In genomic region chr3:175426805-175427204, GRCh38 we compare ENCODE assay signal across 27 cellular contexts.
DNase-seq lines count a peak whose midpoint lies in the region; ATAC-seq, FAIRE-seq and TF ChIP-seq lines count a peak whose summit lies in the region.
"Had no signal": no experiment of that assay in that cellular context is flagged by ENCODE, and none has a peak within 500 bp of the region (broad histone marks: within the 10 kb centered on the region; RNA-seq: fewer than 3 reads in every experiment).

No MANE protein-coding gene starts in this region.

- no peaks in the 10 kb centered on the region for H3K36me3 Mint-ChIP-seq in astrocyte (ENCODE audit: low read depth, unreplicated experiment)
- H3K36me3 Mint-ChIP-seq: activated naive CD4-positive, alpha-beta T cell treated with anti-CD3 and anti-CD28 coated beads, Interleukin-2, amount 50 U/mL, for 72 hours; IgD-negative memory B cell; mesothelial cell of epicardium; naive B cell had no signal

- WGBS in mesendoderm (ENCODE audit: extremely low coverage, insufficient coverage, low lambda C conversion rate): no CpG with 5 or more reads among the region's 5 CpGs
- 89 to 91% methylated on average over 5 of the region's 5 CpGs for WGBS in testis, 2 donors

- H3K9ac ChIP-seq in astrocyte (ENCODE audit: low read length) (no peak overlapping the region), mesendoderm (ENCODE audit: low read length) (no peak overlapping the region)
- H3K9ac ChIP-seq: BLaER1 treated with 17β-estradiol and CSF1 and Interleukin-3, amounts not matched to agents 10 nM and 100 nM had no signal

- no peak for ATAC-seq in GM18498 (IDR thresholded peaks at IDR 0.05; ENCODE audit: unreplicated experiment)
- ATAC-seq: activated CD8-positive, alpha-beta T cell treated with anti-CD3 and anti-CD28 coated beads for 36 hours; activated naive CD4-positive, alpha-beta T cell treated with anti-CD3 and anti-CD28 coated beads, Interleukin-2, amount 50 U/mL, for 72 hours; left lung; upper lobe of right lung had no signal

- H3K9me3 Mint-ChIP-seq in astrocyte (ENCODE audit: unreplicated experiment): no peaks in the 10 kb centered on the region
- H3K9me3 Mint-ChIP-seq: activated CD8-positive, alpha-beta T cell treated with anti-CD3 and anti-CD28 coated beads for 36 hours; activated naive CD4-positive, alpha-beta T cell treated with anti-CD3 and anti-CD28 coated beads, Interleukin-2, amount 50 U/mL, for 72 hours; dendritic cell treated with granulocyte-macrophage colony-stimulating factor and Interleukin-4, amounts not matched to agents 40 ng/mL and 50 ng/mL, for 4 days; IgD-negative memory B cell; mesothelial cell of epicardium had no signal

- H3K79me1 ChIP-seq in mesendoderm (ENCODE audit: low read length): no peaks in the 10 kb centered on the region

- H3K4ac ChIP-seq in mesendoderm (ENCODE audit: low read depth, low read length): no peak overlapping the region

- H3K27me3 Mint-ChIP-seq in astrocyte (ENCODE audit: low read depth, unreplicated experiment): no peaks in the 10 kb centered on the region
- H3K27me3 Mint-ChIP-seq: activated CD8-positive, alpha-beta T cell treated with anti-CD3 and anti-CD28 coated beads for 36 hours; dendritic cell treated with granulocyte-macrophage colony-stimulating factor and Interleukin-4, amounts not matched to agents 40 ng/mL and 50 ng/mL, for 4 days; IgD-negative memory B cell; naive B cell had no signal

- no peak overlapping the region for H3K4me3 ChIP-seq in astrocyte (ENCODE audit: insufficient read depth, low read depth, low read length)
- H3K4me3 ChIP-seq in mesendoderm (ENCODE audit: low read length): no peak overlapping the region
- no peak overlapping the region for H3K4me3 ChIP-seq in testis
- H3K4me3 ChIP-seq: BLaER1 treated with 17β-estradiol and CSF1 and Interleukin-3, amounts not matched to agents 10 nM and 100 nM; left lung; upper lobe of right lung had no signal

- H3K4me1 Mint-ChIP-seq in astrocyte (ENCODE audit: low read depth, unreplicated experiment): peaks cover 10% of the 10 kb centered on the region
- H3K4me1 Mint-ChIP-seq: IgD-negative memory B cell, naive B cell had no signal

- no peak overlapping the region for H3K18ac ChIP-seq in mesendoderm (ENCODE audit: low read length)

- H2AK5ac ChIP-seq in mesendoderm (ENCODE audit: low read length): no peak overlapping the region

- H2BK5ac ChIP-seq in mesendoderm (ENCODE audit: low read length): no peak overlapping the region

- H2BK120ac ChIP-seq in mesendoderm (ENCODE audit: low read depth, low read length): peak overlapping the region; percentile 28

- H3K4me3 Mint-ChIP-seq in astrocyte (ENCODE audit: unreplicated experiment): no peak overlapping the region
- H3K4me3 Mint-ChIP-seq: activated CD8-positive, alpha-beta T cell treated with anti-CD3 and anti-CD28 coated beads for 36 hours; dendritic cell treated with granulocyte-macrophage colony-stimulating factor and Interleukin-4, amounts not matched to agents 40 ng/mL and 50 ng/mL, for 4 days; IgD-negative memory B cell; mesothelial cell of epicardium; naive B cell had no signal

- H4K5ac ChIP-seq in mesendoderm (ENCODE audit: low read length): no peak overlapping the region

- H3K27me3 ChIP-seq in astrocyte (ENCODE audit: insufficient read depth, low read length) (no peaks in the 10 kb centered on the region), mesendoderm (ENCODE audit: insufficient read depth, low read length, poor library complexity) (no peaks in the 10 kb centered on the region), testis (no peaks in the 10 kb centered on the region)
- H3K27me3 ChIP-seq: BLaER1 treated with 17β-estradiol and CSF1 and Interleukin-3, amounts not matched to agents 10 nM and 100 nM; left lung; upper lobe of right lung had no signal

- peak overlapping the region; percentile 80 for H3K27ac Mint-ChIP-seq in astrocyte (ENCODE audit: unreplicated experiment)
- H3K27ac Mint-ChIP-seq: activated CD8-positive, alpha-beta T cell treated with anti-CD3 and anti-CD28 coated beads for 36 hours; activated naive CD4-positive, alpha-beta T cell treated with anti-CD3 and anti-CD28 coated beads, Interleukin-2, amount 50 U/mL, for 72 hours; dendritic cell treated with granulocyte-macrophage colony-stimulating factor and Interleukin-4, amounts not matched to agents 40 ng/mL and 50 ng/mL, for 4 days; IgD-negative memory B cell; mesothelial cell of epicardium had no signal

- H3K4me2 ChIP-seq in astrocyte (ENCODE audit: low read length) (no peak overlapping the region), mesendoderm (ENCODE audit: low read length) (no peak overlapping the region)
- H3K4me2 ChIP-seq: BLaER1 treated with 17β-estradiol and CSF1 and Interleukin-3, amounts not matched to agents 10 nM and 100 nM had no signal

- H2AFZ ChIP-seq in astrocyte (ENCODE audit: low read depth, low read length): no peak overlapping the region

- no peak for FAIRE-seq in astrocyte (lab: Jason Lieb, UNC)
- FAIRE-seq: small intestine had no signal

- no peak overlapping the region for H3K56ac ChIP-seq in mesendoderm (ENCODE audit: low read length)

- H3K9me3 ChIP-seq in astrocyte (ENCODE audit: insufficient read depth, low read depth, low read length): no peaks in the 10 kb centered on the region
- H3K9me3 ChIP-seq in testis: no peaks in the 10 kb centered on the region
- H3K9me3 ChIP-seq: upper lobe of right lung had no signal

- TF ChIP-seq POLR2A in testis (IDR thresholded peaks at IDR 0.05): no peak

- H3K23ac ChIP-seq in mesendoderm (ENCODE audit: low read length): no peak overlapping the region

- H4K20me1 ChIP-seq in astrocyte (ENCODE audit: insufficient read depth, low read length): no peaks in the 10 kb centered on the region
- H4K20me1 ChIP-seq: BLaER1 treated with 17β-estradiol and CSF1 and Interleukin-3, amounts not matched to agents 10 nM and 100 nM had no signal

- H3K4me1 ChIP-seq in astrocyte (ENCODE audit: insufficient read depth, low read length) (peaks cover 8% of the 10 kb centered on the region), mesendoderm (ENCODE audit: control insufficient read depth, low read depth, low read length) (no peaks in the 10 kb centered on the region), testis (peaks cover 7% of the 10 kb centered on the region)
- H3K4me1 ChIP-seq: BLaER1 treated with 17β-estradiol and CSF1 and Interleukin-3, amounts not matched to agents 10 nM and 100 nM; left lung; upper lobe of right lung had no signal

- H3K27ac ChIP-seq in astrocyte (ENCODE audit: low read depth, low read length) (no peak overlapping the region), mesendoderm (ENCODE audit: low read depth, low read length) (no peak overlapping the region), testis (no peak overlapping the region)
- H3K27ac ChIP-seq: BLaER1 treated with 17β-estradiol and CSF1 and Interleukin-3, amounts not matched to agents 10 nM and 100 nM; left lung; upper lobe of right lung had no signal

- H2BK15ac ChIP-seq in mesendoderm (replicated peaks; ENCODE audit: low read depth): no peak overlapping the region

- intact Hi-C loops in testis (cut with DNase I; ENCODE audit: low total_unique reads): no loop called here

- no peaks in the 10 kb centered on the region for H3K36me3 ChIP-seq in astrocyte (ENCODE audit: insufficient read depth, low read length)
- H3K36me3 ChIP-seq in mesendoderm (ENCODE audit: control insufficient read depth, insufficient read depth, low read length): no peaks in the 10 kb centered on the region
- H3K36me3 ChIP-seq in testis (ENCODE audit: low read depth, missing control alignments): no peaks in the 10 kb centered on the region
- H3K36me3 ChIP-seq: BLaER1 treated with 17β-estradiol and CSF1 and Interleukin-3, amounts not matched to agents 10 nM and 100 nM; left lung; upper lobe of right lung had no signal

- no peak overlapping the region for H4K8ac ChIP-seq in mesendoderm (ENCODE audit: low read depth, low read length)

- in situ Hi-C loops in Caki2 (cut with HindIII; ENCODE audit: low pct_unique_long_range_greater_than_20kb, low sequenced_read_pairs): no loop called here

- DNase-seq in Caki2 (ENCODE audit: low read depth) (peak; percentile 13), M059J (ENCODE audit: low read depth) (peak; percentile 82), astrocyte (ENCODE audit: low read depth) (peak; percentile 49), mesendoderm (no peak), DMS53 treated with DMSO at 0.1 percent for 48 hours (lab: John Stamatoyannopoulos, UW; ENCODE audit: unreplicated experiment) (no peak), testis (no peak), NCI-H1694 (lab: John Stamatoyannopoulos, UW) (no peak)
- DNase-seq: activated CD4-positive, alpha-beta T cell treated with anti-CD3 and anti-CD28 coated beads for 1 hour; activated CD8-positive, alpha-beta T cell treated with anti-CD3 and anti-CD28 coated beads for 36 hours; anterior cingulate cortex; central memory CD4-positive, alpha-beta T cell; COR-L47; left lung; naive B cell; NCI-H2081 treated with DMSO at 0.1 percent for 48 hours; NCI-H446 treated with DMSO at 0.1 percent for 48 hours; nucleus accumbens; small intestine; stimulated activated CD4-positive, alpha-beta T cell treated with anti-CD3 and anti-CD28 coated beads, Interleukin-2, amount 100 ng/mL, for 24 hours; T-helper 2 cell; upper lobe of right lung had no signal

- TF ChIP-seq CTCF in astrocyte (IDR thresholded peaks at IDR 0.05; ENCODE audit: insufficient read depth, low read depth, low read length) (no peak), testis (IDR thresholded peaks at IDR 0.05) (no peak)

- H3K79me2 ChIP-seq in astrocyte (ENCODE audit: insufficient read depth, low read length) (no peaks in the 10 kb centered on the region), mesendoderm (ENCODE audit: control insufficient read depth, insufficient read depth, low read length) (no peaks in the 10 kb centered on the region)

Comparison
In these comparisons a context has a peak if more than half of its experiments do, and no peak if none do; other contexts are left out.
1. DNase-seq: peak in Caki2 (single experiment), M059J (single experiment) and astrocyte (single experiment); none in mesendoderm (single experiment), DMS53 treated with DMSO at 0.1 percent for 48 hours (single experiment), testis (single experiment) and NCI-H1694 (single experiment).